ENCODE assay signal across 23 cellular contexts in the genomic region with DNA sequence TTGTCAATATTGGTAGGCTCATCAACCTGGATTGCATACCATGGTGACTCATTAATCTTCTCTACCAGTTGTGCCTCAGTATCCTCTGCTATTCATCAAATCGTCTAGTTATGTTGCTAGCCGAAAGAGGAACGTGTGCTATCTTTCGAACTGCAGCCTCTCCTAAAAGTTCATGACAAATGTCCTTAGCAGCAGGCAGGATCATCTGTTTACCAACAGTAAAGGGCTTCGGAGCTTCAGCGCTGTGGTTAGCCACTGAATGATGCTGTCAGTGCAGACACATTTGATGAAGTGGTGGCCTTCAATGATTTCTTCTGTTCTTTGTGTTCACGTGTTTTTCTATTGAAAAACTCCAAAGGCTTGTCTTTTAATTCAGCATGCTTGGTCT.
"Had no signal": no experiment of that assay in that cellular context is flagged by ENCODE, and none has a peak within 500 bp of the region (broad histone marks: within the 10 kb centered on the region; RNA-seq: fewer than 3 reads in every experiment).

No MANE protein-coding gene starts in this region.

- DNase-seq: dorsolateral prefrontal cortex; effector CD4-positive, alpha-beta T cell; kidney; mesenchymal stem cell; mucosa of descending colon; naive thymus-derived CD8-positive, alpha-beta T cell; occipital lobe; ovary; spleen; stimulated activated CD4-positive, alpha-beta T cell treated with anti-CD3 and anti-CD28 coated beads, Interleukin-4, amount 100 ng/mL, for 4 hours; stimulated activated naive CD8-positive, alpha-beta T cell treated with anti-CD3 and anti-CD28 coated beads, Interleukin-15, Interleukin-2, amounts not matched to agents 100 U/mL and 50 U/mL, for 24 hours; substantia nigra; testis; tibial artery; upper lobe of right lung had no signal

- H3K27ac ChIP-seq: dorsolateral prefrontal cortex, ovary, right atrium auricular region, skin epidermis, spleen, testis, tibial artery, upper lobe of right lung, uterus had no signal

- H3K36me3 ChIP-seq: gastrocnemius medialis, ovary, right atrium auricular region, spleen, tibial artery, upper lobe of right lung, uterus had no signal

- H3K4me3 ChIP-seq: dorsolateral prefrontal cortex, lung, mucosa of descending colon, ovary, right atrium auricular region, skin epidermis, spleen, testis, tibial artery, upper lobe of right lung, uterus had no signal

- H3K4me1 ChIP-seq: right atrium auricular region, spleen, testis, upper lobe of right lung, uterus had no signal

- H3K9me3 ChIP-seq: gastrocnemius medialis, mucosa of descending colon, ovary, right atrium auricular region, spleen, testis, tibial artery, upper lobe of right lung, uterus had no signal

- ATAC-seq: left lobe of liver; mucosa of descending colon; naive thymus-derived CD8-positive, alpha-beta T cell; sciatic nerve; stimulated activated memory B cell treated with anti-CD40 and anti-IgM and Interleukin-4, amounts not matched to agents 10 μg/mL and 1 μg/mL and 100 μg/mL, for 72 hours; stimulated activated naive CD8-positive, alpha-beta T cell treated with anti-CD3 and anti-CD28 coated beads, Interleukin-15, Interleukin-2, amounts not matched to agents 100 U/mL and 50 U/mL, for 24 hours; upper lobe of right lung had no signal

- H3K27me3 ChIP-seq: dorsolateral prefrontal cortex, gastrocnemius medialis, ovary, right atrium auricular region, spleen, testis, tibial artery, upper lobe of right lung, uterus had no signal
